ENCODE assay signal across 8 cellular contexts in genomic region chr11:62545437-62546243, GRCh38. TPM values are rescaled to one million over a fixed set of nuclear protein-coding genes. Genes with fewer than 3 reads are reported as not detected.
A peak's percentile ranks its signal among the peaks of the same experiment; 100 is the strongest.
DNase-seq lines count a peak whose midpoint lies in the region; ATAC-seq and TF ChIP-seq lines count a peak whose summit lies in the region.

No MANE protein-coding gene starts in this region.

- H3K4me1 ChIP-seq in HAP-1, result peaks cover 27% of the 10 kb centered on the region
- peaks cover 14 to 48% of the 10 kb centered on the region in 2 donors for H3K4me1 ChIP-seq in ascending aorta

- TF ChIP-seq CTCF in ascending aorta (IDR thresholded peaks at IDR 0.05), result no peak

- intact Hi-C loops in ascending aorta (cut with DNase I) (loop anchor here (1.0 to 5.0 kb wide), 5 partner anchors 11 to 297 kb away; no protein-coding TSS in a partner anchor), left cardiac atrium (cut with DNase I) (loop anchor here in 1 of 2 donors (10.0 kb wide), 1 partner anchor 151 kb away; no protein-coding TSS in a partner anchor), posterior vena cava (cut with DNase I) (loop anchor here in 1 of 2 donors (5.0 kb wide), 1 partner anchor 103 kb away; no protein-coding TSS in a partner anchor)

- in situ Hi-C loops in ACHN (cut with HindIII; ENCODE audit: low pct_ligation_motif_present, low pct_unique_long_range_greater_than_20kb, low sequenced_read_pairs), result no loop called here
- in situ Hi-C loops in HAP-1 (cut with MboI; ENCODE audit: low sequenced_read_pairs), result loop anchor here (10.0 kb wide), 1 partner anchor 121 kb away; no protein-coding TSS in a partner anchor

- H3K9me3 ChIP-seq in HAP-1 (no peaks in the 10 kb centered on the region), SK-N-MC (ENCODE audit: low read depth, low read length) (no peaks in the 10 kb centered on the region), ascending aorta (no peaks in the 10 kb centered on the region)

- H3K9ac ChIP-seq in SK-N-MC (ENCODE audit: insufficient read length), result peak overlapping the region; percentile 88

- H3K36me3 ChIP-seq in HAP-1 (replicated peaks), result 0 out of 2 replicates have a peak, but pooled peaks cover 3% of the 10 kb centered on the region
- H3K36me3 ChIP-seq in SK-N-MC (ENCODE audit: insufficient read depth, low read length), result no peaks in the 10 kb centered on the region
- H3K36me3 ChIP-seq in ascending aorta, result peaks cover 0 to 5% of the 10 kb centered on the region in 2 donors

- no peaks in the 10 kb centered on the region for H3K27me3 ChIP-seq in HAP-1 (ENCODE audit: low read depth)
- no peaks in the 10 kb centered on the region for H3K27me3 ChIP-seq in ascending aorta

- ATAC-seq in left cardiac atrium, result peak; percentile 58 to 69
- ATAC-seq in GM19455 (IDR thresholded peaks at IDR 0.05; ENCODE audit: unreplicated experiment), result no peak
- no peak for ATAC-seq in HG03457 (IDR thresholded peaks at IDR 0.05; ENCODE audit: unreplicated experiment)

- H3K27ac ChIP-seq in SK-N-MC (peak overlapping the region; percentile 89), ascending aorta (peak overlapping the region; percentile 96 to 99)

- DNase-seq in ACHN, result peak; percentile 92
- peak; percentile 90 to 97 for DNase-seq in HAP-1 (ENCODE audit: low spot score in 2 of 2)
- peak; percentile 91 for DNase-seq in SK-N-MC (ENCODE audit: low read depth, low spot score)
- DNase-seq in ascending aorta (ENCODE audit: low spot score in 2 of 2), result peak; percentile 70 to 96
- peak; percentile 95 for DNase-seq in left cardiac atrium
- DNase-seq in posterior vena cava (ENCODE audit: low spot score), result peak; percentile 98

- H3K4me3 ChIP-seq in HAP-1 (peak overlapping the region; percentile 87), SK-N-MC (peak overlapping the region; percentile 100), ascending aorta (peak overlapping the region; percentile 98)

RNA-seq across cellular contexts. Expression of gene AHNAK, which starts 1.0 kb away (rescaled TPM):
- 718 TPM for total RNA-seq in ascending aorta
- 100 to 1,000 TPM; 329 to 404 TPM for total RNA-seq in left cardiac atrium
- total RNA-seq in posterior vena cava, result 100 to 1,000 TPM; 938 to 955 TPM

RNA-seq across cellular contexts. Expression of gene EEF1G, which starts 28.1 kb away (rescaled TPM):
- total RNA-seq in ascending aorta (1,083 TPM), left cardiac atrium (100 to 1,000 TPM; 833 to 894 TPM), posterior vena cava (100 to 1,000 TPM; 706 to 749 TPM)

RNA-seq across cellular contexts. Expression of gene TUT1, which starts 45.7 kb away (rescaled TPM):
- total RNA-seq in ascending aorta (18.4 TPM), left cardiac atrium (10 to 100 TPM in 1 of 2 donors, 1 to 10 TPM in 1; 9.6 to 11.5 TPM), posterior vena cava (10 to 100 TPM; 10.7 to 14.1 TPM)

RNA-seq across cellular contexts. Expression of gene MTA2, which starts 56.0 kb away (rescaled TPM):
- total RNA-seq in ascending aorta (79.2 TPM), left cardiac atrium (10 to 100 TPM; 38.1 to 60.6 TPM), posterior vena cava (10 to 100 TPM; 56.5 to 67.2 TPM)

Comparison
In these comparisons a context has a peak if more than half of its experiments do, and no peak if none do; other contexts are left out.
1. ATAC-seq: peak in left cardiac atrium (2 of 2); none in GM19455 (single experiment) and HG03457 (single experiment).
2. Peak in every context shown above with its lines, with median percentiles within 50 percentile points of each other: DNase-seq and H3K4me3 ChIP-seq.